In genomic region chr17:8162232-8162996, GRCh38 we compare ENCODE assay signal across 1 cellular context.
A peak's percentile ranks its signal among the peaks of the same experiment; 100 is the strongest.
TF ChIP-seq lines count a peak whose summit lies in the region.

A gene with protein sequence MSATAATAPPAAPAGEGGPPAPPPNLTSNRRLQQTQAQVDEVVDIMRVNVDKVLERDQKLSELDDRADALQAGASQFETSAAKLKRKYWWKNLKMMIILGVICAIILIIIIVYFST (minus strand): TSS chr17:8162948. CDS start chr17:8162879, 69 bp downstream.

TF ChIP-seq in HEK293, 187 proteins besides CTCF, POLR2A, EP300 and RAD21 (continued from another document and continues in another):
- TF ChIP-seq, protein P1, sequence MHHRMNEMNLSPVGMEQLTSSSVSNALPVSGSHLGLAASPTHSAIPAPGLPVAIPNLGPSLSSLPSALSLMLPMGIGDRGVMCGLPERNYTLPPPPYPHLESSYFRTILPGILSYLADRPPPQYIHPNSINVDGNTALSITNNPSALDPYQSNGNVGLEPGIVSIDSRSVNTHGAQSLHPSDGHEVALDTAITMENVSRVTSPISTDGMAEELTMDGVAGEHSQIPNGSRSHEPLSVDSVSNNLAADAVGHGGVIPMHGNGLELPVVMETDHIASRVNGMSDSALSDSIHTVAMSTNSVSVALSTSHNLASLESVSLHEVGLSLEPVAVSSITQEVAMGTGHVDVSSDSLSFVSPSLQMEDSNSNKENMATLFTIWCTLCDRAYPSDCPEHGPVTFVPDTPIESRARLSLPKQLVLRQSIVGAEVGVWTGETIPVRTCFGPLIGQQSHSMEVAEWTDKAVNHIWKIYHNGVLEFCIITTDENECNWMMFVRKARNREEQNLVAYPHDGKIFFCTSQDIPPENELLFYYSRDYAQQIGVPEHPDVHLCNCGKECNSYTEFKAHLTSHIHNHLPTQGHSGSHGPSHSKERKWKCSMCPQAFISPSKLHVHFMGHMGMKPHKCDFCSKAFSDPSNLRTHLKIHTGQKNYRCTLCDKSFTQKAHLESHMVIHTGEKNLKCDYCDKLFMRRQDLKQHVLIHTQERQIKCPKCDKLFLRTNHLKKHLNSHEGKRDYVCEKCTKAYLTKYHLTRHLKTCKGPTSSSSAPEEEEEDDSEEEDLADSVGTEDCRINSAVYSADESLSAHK (tag by site-specific recombination; IDR thresholded peaks at IDR 0.05), result no peak
- no peak for TF ChIP-seq ZNF624 (tag by site-specific recombination; IDR thresholded peaks at IDR 0.05)
- no peak for TF ChIP-seq FEZF1 (tag by site-specific recombination; IDR thresholded peaks at IDR 0.05)
- TF ChIP-seq ZIC2 (tag by site-specific recombination; IDR thresholded peaks at IDR 0.05), result no peak
- TF ChIP-seq, protein P2, sequence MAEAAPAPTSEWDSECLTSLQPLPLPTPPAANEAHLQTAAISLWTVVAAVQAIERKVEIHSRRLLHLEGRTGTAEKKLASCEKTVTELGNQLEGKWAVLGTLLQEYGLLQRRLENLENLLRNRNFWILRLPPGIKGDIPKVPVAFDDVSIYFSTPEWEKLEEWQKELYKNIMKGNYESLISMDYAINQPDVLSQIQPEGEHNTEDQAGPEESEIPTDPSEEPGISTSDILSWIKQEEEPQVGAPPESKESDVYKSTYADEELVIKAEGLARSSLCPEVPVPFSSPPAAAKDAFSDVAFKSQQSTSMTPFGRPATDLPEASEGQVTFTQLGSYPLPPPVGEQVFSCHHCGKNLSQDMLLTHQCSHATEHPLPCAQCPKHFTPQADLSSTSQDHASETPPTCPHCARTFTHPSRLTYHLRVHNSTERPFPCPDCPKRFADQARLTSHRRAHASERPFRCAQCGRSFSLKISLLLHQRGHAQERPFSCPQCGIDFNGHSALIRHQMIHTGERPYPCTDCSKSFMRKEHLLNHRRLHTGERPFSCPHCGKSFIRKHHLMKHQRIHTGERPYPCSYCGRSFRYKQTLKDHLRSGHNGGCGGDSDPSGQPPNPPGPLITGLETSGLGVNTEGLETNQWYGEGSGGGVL (tag by site-specific recombination; IDR thresholded peaks at IDR 0.05), result peak; percentile 37; the same call in 1 of the 2 replicates
- TF ChIP-seq SP7 (tag by site-specific recombination; IDR thresholded peaks at IDR 0.05), result no peak
- peak; percentile 58 for TF ChIP-seq KLF9 (tag by site-specific recombination; IDR thresholded peaks at IDR 0.05; ENCODE audit: low read depth)
- 0 out of 2 replicates have a peak, but pooled peaks have one; percentile 69 for TF ChIP-seq ZNF561 (tag by site-specific recombination; IDR thresholded peaks at IDR 0.05; ENCODE audit: borderline replicate concordance)
- peak; percentile 51 for TF ChIP-seq KLF7 (tag by site-specific recombination; IDR thresholded peaks at IDR 0.05; ENCODE audit: borderline replicate concordance)
- no peak for TF ChIP-seq ZEB2 (tag by site-specific recombination; IDR thresholded peaks at IDR 0.05)
- TF ChIP-seq ZNF521 (tag by site-specific recombination; IDR thresholded peaks at IDR 0.05), result no peak
- no peak for TF ChIP-seq ZNF707 (tag by site-specific recombination; IDR thresholded peaks at IDR 0.05)
- TF ChIP-seq ZNF214 (tag by site-specific recombination; IDR thresholded peaks at IDR 0.05; ENCODE audit: borderline replicate concordance), result no peak
- no peak for TF ChIP-seq ZNF133 (tag by site-specific recombination; IDR thresholded peaks at IDR 0.05)
- 0 out of 2 replicates have a peak, but pooled peaks have one; percentile 34 for TF ChIP-seq ZSCAN30 (tag by site-specific recombination; IDR thresholded peaks at IDR 0.05)
- no peak for TF ChIP-seq ZNF639 (tag by site-specific recombination; IDR thresholded peaks at IDR 0.05)
- no peak for TF ChIP-seq OSR2 (tag by site-specific recombination; IDR thresholded peaks at IDR 0.05)
- peak; percentile 58; the same call in 1 of the 2 replicates for TF ChIP-seq ZBTB7A (tag by site-specific recombination; IDR thresholded peaks at IDR 0.05; ENCODE audit: low read depth)
- no peak for TF ChIP-seq ZNF514 (tag by site-specific recombination; IDR thresholded peaks at IDR 0.05)
- no peak for TF ChIP-seq ZNF211 (tag by site-specific recombination; IDR thresholded peaks at IDR 0.05; ENCODE audit: low read depth)
- no peak for TF ChIP-seq ZNF223 (tag by site-specific recombination; IDR thresholded peaks at IDR 0.05)
- no peak for TF ChIP-seq ZBTB21 (tag by site-specific recombination; IDR thresholded peaks at IDR 0.05)
- no peak for TF ChIP-seq ZFP41 (tag by site-specific recombination; IDR thresholded peaks at IDR 0.05; ENCODE audit: borderline replicate concordance)
- TF ChIP-seq ZNF473 (tag by site-specific recombination; IDR thresholded peaks at IDR 0.05), result no peak
- TF ChIP-seq ZNF670 (tag by site-specific recombination; IDR thresholded peaks at IDR 0.05; ENCODE audit: low read depth), result no peak
- no peak for TF ChIP-seq ZNF513 (tag by site-specific recombination; IDR thresholded peaks at IDR 0.05)
- TF ChIP-seq, protein P3, sequence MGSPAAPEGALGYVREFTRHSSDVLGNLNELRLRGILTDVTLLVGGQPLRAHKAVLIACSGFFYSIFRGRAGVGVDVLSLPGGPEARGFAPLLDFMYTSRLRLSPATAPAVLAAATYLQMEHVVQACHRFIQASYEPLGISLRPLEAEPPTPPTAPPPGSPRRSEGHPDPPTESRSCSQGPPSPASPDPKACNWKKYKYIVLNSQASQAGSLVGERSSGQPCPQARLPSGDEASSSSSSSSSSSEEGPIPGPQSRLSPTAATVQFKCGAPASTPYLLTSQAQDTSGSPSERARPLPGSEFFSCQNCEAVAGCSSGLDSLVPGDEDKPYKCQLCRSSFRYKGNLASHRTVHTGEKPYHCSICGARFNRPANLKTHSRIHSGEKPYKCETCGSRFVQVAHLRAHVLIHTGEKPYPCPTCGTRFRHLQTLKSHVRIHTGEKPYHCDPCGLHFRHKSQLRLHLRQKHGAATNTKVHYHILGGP (tag by site-specific recombination; IDR thresholded peaks at IDR 0.05), result no peak
- TF ChIP-seq ZNF335 (tag by site-specific recombination; conservative IDR thresholded peaks at IDR 0.05), result peak; percentile 63
- peak; percentile 5; the same call in 1 of the 2 replicates for TF ChIP-seq KLF8 (tag by site-specific recombination; IDR thresholded peaks at IDR 0.05)
- no peak for TF ChIP-seq ZNF777 (tag by site-specific recombination; IDR thresholded peaks at IDR 0.05; ENCODE audit: borderline replicate concordance)
- no peak for TF ChIP-seq ZNF792 (tag by site-specific recombination; IDR thresholded peaks at IDR 0.05)
- peak; percentile 16; the same call in 1 of the 2 replicates for TF ChIP-seq GLIS1 (tag by site-specific recombination; IDR thresholded peaks at IDR 0.05)
- TF ChIP-seq ZBTB1 (tag by site-specific recombination; IDR thresholded peaks at IDR 0.05), result no peak
- no peak for TF ChIP-seq ZNF114 (tag by site-specific recombination; IDR thresholded peaks at IDR 0.05)
- TF ChIP-seq ZNF19 (tag by site-specific recombination; IDR thresholded peaks at IDR 0.05; ENCODE audit: low read depth), result no peak
- peak; percentile 72; the same call in 1 of the 2 replicates for TF ChIP-seq ZNF660 (tag by site-specific recombination; IDR thresholded peaks at IDR 0.05)
- no peak for TF ChIP-seq ZNF24 (tag by site-specific recombination; IDR thresholded peaks at IDR 0.05)
- TF ChIP-seq OVOL3 (tag by site-specific recombination; IDR thresholded peaks at IDR 0.05), result no peak
- no peak for TF ChIP-seq ZNF132 (tag by site-specific recombination; IDR thresholded peaks at IDR 0.05; ENCODE audit: borderline replicate concordance)
- no peak for TF ChIP-seq ZNF510 (tag by site-specific recombination; IDR thresholded peaks at IDR 0.05; ENCODE audit: insufficient replicate concordance)
- no peak for TF ChIP-seq ZNF404 (tag by site-specific recombination; IDR thresholded peaks at IDR 0.05)
- TF ChIP-seq, protein P4, sequence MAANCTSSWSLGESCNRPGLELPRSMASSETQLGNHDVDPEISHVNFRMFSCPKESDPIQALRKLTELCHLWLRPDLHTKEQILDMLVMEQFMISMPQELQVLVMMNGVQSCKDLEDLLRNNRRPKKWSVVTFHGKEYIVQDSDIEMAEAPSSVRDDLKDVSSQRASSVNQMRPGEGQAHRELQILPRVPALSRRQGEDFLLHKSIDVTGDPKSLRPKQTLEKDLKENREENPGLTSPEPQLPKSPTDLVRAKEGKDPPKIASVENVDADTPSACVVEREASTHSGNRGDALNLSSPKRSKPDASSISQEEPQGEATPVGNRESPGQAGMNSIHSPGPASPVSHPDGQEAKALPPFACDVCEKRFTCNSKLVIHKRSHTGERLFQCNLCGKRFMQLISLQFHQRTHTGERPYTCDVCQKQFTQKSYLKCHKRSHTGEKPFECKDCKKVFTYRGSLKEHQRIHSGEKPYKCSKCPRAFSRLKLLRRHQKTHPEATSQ (tag by site-specific recombination; IDR thresholded peaks at IDR 0.05), result no peak
- peak; percentile 54; the same call in 1 of the 2 replicates for TF ChIP-seq YY2 (tag by site-specific recombination; IDR thresholded peaks at IDR 0.05)
- TF ChIP-seq GLI2 (tag by site-specific recombination; IDR thresholded peaks at IDR 0.05; ENCODE audit: borderline replicate concordance, low read depth), result no peak
- TF ChIP-seq ZNF266 (tag by site-specific recombination; IDR thresholded peaks at IDR 0.05; ENCODE audit: low read depth), result no peak
- no peak for TF ChIP-seq ZNF394 (tag by site-specific recombination; IDR thresholded peaks at IDR 0.05; ENCODE audit: borderline replicate concordance)
- TF ChIP-seq, protein P5, sequence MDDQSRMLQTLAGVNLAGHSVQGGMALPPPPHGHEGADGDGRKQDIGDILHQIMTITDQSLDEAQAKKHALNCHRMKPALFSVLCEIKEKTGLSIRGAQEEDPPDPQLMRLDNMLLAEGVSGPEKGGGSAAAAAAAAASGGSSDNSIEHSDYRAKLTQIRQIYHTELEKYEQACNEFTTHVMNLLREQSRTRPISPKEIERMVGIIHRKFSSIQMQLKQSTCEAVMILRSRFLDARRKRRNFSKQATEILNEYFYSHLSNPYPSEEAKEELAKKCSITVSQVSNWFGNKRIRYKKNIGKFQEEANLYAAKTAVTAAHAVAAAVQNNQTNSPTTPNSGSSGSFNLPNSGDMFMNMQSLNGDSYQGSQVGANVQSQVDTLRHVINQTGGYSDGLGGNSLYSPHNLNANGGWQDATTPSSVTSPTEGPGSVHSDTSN (CRISPR knock-in tag; IDR thresholded peaks at IDR 0.05), result peak; percentile 40; the same call in 1 of the 2 replicates
- no peak for TF ChIP-seq ZNF23 (tag by site-specific recombination; IDR thresholded peaks at IDR 0.05; ENCODE audit: borderline replicate concordance)
- TF ChIP-seq ZSCAN23 (tag by site-specific recombination; IDR thresholded peaks at IDR 0.05), result no peak
- no peak for TF ChIP-seq ZBTB11 (tag by site-specific recombination; conservative IDR thresholded peaks at IDR 0.05; ENCODE audit: low read depth)
- TF ChIP-seq ZNF747 (tag by site-specific recombination; IDR thresholded peaks at IDR 0.05), result no peak
- TF ChIP-seq ZNF600 (tag by site-specific recombination; IDR thresholded peaks at IDR 0.05), result no peak
